Comparison of ENCODE assay signal across 11 cellular contexts in the genomic region with DNA sequence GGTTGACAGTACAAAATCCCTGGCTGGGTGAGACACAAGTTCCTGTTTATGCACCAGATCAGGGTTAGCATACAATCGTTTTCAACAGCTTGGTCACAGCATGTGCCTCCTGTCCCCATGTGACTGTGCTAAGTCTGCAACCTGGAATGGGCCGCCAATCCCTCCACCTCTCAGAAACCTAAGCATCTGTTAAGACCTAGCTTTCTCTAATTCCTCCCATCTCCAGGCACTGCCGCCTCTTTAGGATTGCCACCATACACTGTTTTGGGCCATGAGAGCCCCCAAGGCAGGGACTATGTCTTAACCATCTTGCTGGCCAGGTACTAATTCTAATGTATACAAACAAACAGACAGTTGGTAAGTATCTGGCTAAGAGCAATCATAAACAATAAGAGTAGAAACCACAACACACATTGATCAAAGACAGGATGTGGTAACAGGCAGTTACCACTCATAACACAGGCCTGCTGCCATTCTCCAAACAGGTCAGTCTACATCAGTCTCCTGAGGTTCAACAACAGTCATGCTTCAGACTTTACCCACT. TPM values are rescaled to one million over a fixed set of nuclear protein-coding genes. Genes with fewer than 3 reads are reported as not detected.
DNase-seq lines count a peak whose midpoint lies in the region; ATAC-seq and TF ChIP-seq lines count a peak whose summit lies in the region.
"Had no signal": no experiment of that assay in that cellular context is flagged by ENCODE, and none has a peak within 500 bp of the region (broad histone marks: within the 10 kb centered on the region; RNA-seq: fewer than 3 reads in every experiment).

No MANE protein-coding gene starts in this region.

- no peaks in the 10 kb centered on the region for H3K27me3 Mint-ChIP-seq in activated naive CD8-positive, alpha-beta T cell
- no peaks in the 10 kb centered on the region for H3K27me3 Mint-ChIP-seq in osteocyte (ENCODE audit: unreplicated experiment)

- H3K27ac Mint-ChIP-seq in activated naive CD8-positive, alpha-beta T cell: peak overlapping the region; percentile 73
- no peak overlapping the region for H3K27ac Mint-ChIP-seq in osteocyte (ENCODE audit: unreplicated experiment)

- no peaks in the 10 kb centered on the region for H3K9me3 ChIP-seq in Loucy (ENCODE audit: insufficient read depth, low read depth, low read length)
- H3K9me3 ChIP-seq in upper lobe of right lung: no peaks in the 10 kb centered on the region
- no peaks in the 10 kb centered on the region for H3K9me3 ChIP-seq in body of pancreas
- H3K9me3 ChIP-seq: gastrocnemius medialis, neutrophil had no signal

- peak; percentile 32 for DNase-seq in activated naive CD4-positive, alpha-beta T cell treated with Interleukin-2 at 50 U/mL for 16 hours
- DNase-seq in activated naive CD4-positive, alpha-beta T cell treated with anti-CD3 and anti-CD28 coated beads, Interleukin-2, amount 50 U/mL, for 16 hours: no peak
- DNase-seq in upper lobe of right lung: no peak
- no peak for DNase-seq in retina
- no peak for DNase-seq in osteocyte (ENCODE audit: extremely low spot score, unreplicated experiment)
- DNase-seq in body of pancreas: no peak
- DNase-seq: gastrocnemius medialis had no signal

- H3K4me1 ChIP-seq in Loucy (ENCODE audit: insufficient read depth, low read length, poor library complexity, severe bottlenecking): peaks cover 26% of the 10 kb centered on the region
- no peaks in the 10 kb centered on the region for H3K4me1 ChIP-seq in upper lobe of right lung
- H3K4me1 ChIP-seq in body of pancreas: no peaks in the 10 kb centered on the region
- H3K4me1 ChIP-seq: gastrocnemius medialis had no signal

- peaks cover 31% of the 10 kb centered on the region for H3K4me1 Mint-ChIP-seq in activated naive CD8-positive, alpha-beta T cell (ENCODE audit: low read depth)
- H3K4me1 Mint-ChIP-seq in osteocyte (ENCODE audit: unreplicated experiment): no peaks in the 10 kb centered on the region

- H3K9ac ChIP-seq in Loucy (ENCODE audit: low read depth, low read length, poor library complexity, severe bottlenecking): peak overlapping the region; percentile 50

- intact Hi-C loops in upper lobe of right lung (cut with DNase I): no loop called here
- intact Hi-C loops in body of pancreas (cut with DNase I): no loop called here

- no peaks in the 10 kb centered on the region for H4K20me1 ChIP-seq in Loucy (ENCODE audit: insufficient read depth, low read length, poor library complexity, severe bottlenecking)

- H3K36me3 ChIP-seq in Loucy (ENCODE audit: insufficient read depth, low read length) (peaks cover 54% of the 10 kb centered on the region), upper lobe of right lung (peaks cover 91% of the 10 kb centered on the region), body of pancreas (replicated peaks in 1 of 2; ENCODE audit: insufficient read depth in 1 of 2, low read depth in 2 of 2) (peaks cover 0 to 44% of the 10 kb centered on the region in 2 donors)

- no peaks in the 10 kb centered on the region for H3K79me2 ChIP-seq in Loucy (ENCODE audit: insufficient read depth, low read length)

- peak overlapping the region; percentile 42 for H3K4me3 Mint-ChIP-seq in activated naive CD8-positive, alpha-beta T cell
- no peak overlapping the region for H3K4me3 Mint-ChIP-seq in osteocyte (ENCODE audit: unreplicated experiment)

- H3F3A ChIP-seq in Loucy (ENCODE audit: low read depth): no peaks in the 10 kb centered on the region

- ATAC-seq in upper lobe of right lung (peak; percentile 74), body of pancreas (no peak)
- ATAC-seq: gastrocnemius medialis, HCT116 had no signal

- peak overlapping the region; percentile 61 for H3K4me2 ChIP-seq in Loucy (ENCODE audit: low read depth, low read length, poor library complexity, severe bottlenecking)

- no peaks in the 10 kb centered on the region for H3K27me3 ChIP-seq in Loucy (ENCODE audit: insufficient read depth, low read length, poor library complexity, severe bottlenecking)
- H3K27me3 ChIP-seq in upper lobe of right lung: no peaks in the 10 kb centered on the region
- no peaks in the 10 kb centered on the region for H3K27me3 ChIP-seq in body of pancreas
- H3K27me3 ChIP-seq: gastrocnemius medialis, neutrophil had no signal

- H3K4me3 ChIP-seq in Loucy (ENCODE audit: low read length, poor library complexity, severe bottlenecking): peak overlapping the region; percentile 36
- no peak overlapping the region for H3K4me3 ChIP-seq in upper lobe of right lung
- H3K4me3 ChIP-seq in body of pancreas: no peak overlapping the region
- H3K4me3 ChIP-seq: gastrocnemius medialis had no signal

- H3K27ac ChIP-seq in upper lobe of right lung: peak overlapping the region; percentile 25
- H3K27ac ChIP-seq in body of pancreas: no peak overlapping the region
- H3K27ac ChIP-seq: gastrocnemius medialis, neutrophil had no signal

- no peak overlapping the region for H2AFZ ChIP-seq in Loucy (ENCODE audit: low read length)

- no peak for TF ChIP-seq POLR2A in body of pancreas (IDR thresholded peaks at IDR 0.05)

- WGBS in body of pancreas, 2 donors: 73 to 85% methylated on average over 3 of the region's 3 CpGs

- no peaks in the 10 kb centered on the region for H3K9me2 ChIP-seq in Loucy (replicated peaks; ENCODE audit: low read depth, low read length)

- H3K9me3 Mint-ChIP-seq in activated naive CD8-positive, alpha-beta T cell (ENCODE audit: low read depth): no peaks in the 10 kb centered on the region
- H3K9me3 Mint-ChIP-seq in osteocyte (ENCODE audit: unreplicated experiment): no peaks in the 10 kb centered on the region

- no peak for TF ChIP-seq CTCF in Loucy (conservative IDR thresholded peaks at IDR 0.05; ENCODE audit: low read length)
- TF ChIP-seq CTCF in upper lobe of right lung (IDR thresholded peaks at IDR 0.05): no peak
- no peak for TF ChIP-seq CTCF in osteocyte (IDR thresholded peaks at IDR 0.05)
- no peak for TF ChIP-seq CTCF in body of pancreas (IDR thresholded peaks at IDR 0.05)

- peaks cover 19% of the 10 kb centered on the region for H3K36me3 Mint-ChIP-seq in activated naive CD8-positive, alpha-beta T cell
- H3K36me3 Mint-ChIP-seq in osteocyte (ENCODE audit: unreplicated experiment): peaks cover 47% of the 10 kb centered on the region

RNA-seq across cellular contexts. Expression of a gene that starts 25.6 kb away (rescaled TPM):
- total RNA-seq in upper lobe of right lung: 48.6 TPM
- total RNA-seq in osteocyte: 56.2 and 58.4 TPM in 2 replicates
- 10 to 100 TPM; 23.1 to 30.9 TPM for total RNA-seq in body of pancreas

RNA-seq across cellular contexts. Expression of a gene that starts 34.5 kb away (rescaled TPM):
- total RNA-seq in upper lobe of right lung (22.0 TPM), osteocyte (16.5 and 17.2 TPM in 2 replicates), body of pancreas (1 to 10 TPM; 5.3 to 7.8 TPM)

RNA-seq across cellular contexts. Expression of a gene that starts 44.3 kb away (rescaled TPM):
- total RNA-seq in upper lobe of right lung (92.1 TPM), osteocyte (65.4 and 73.7 TPM in 2 replicates), body of pancreas (100 to 1,000 TPM; 115 to 128 TPM)

RNA-seq across cellular contexts. Expression of a gene that starts 53.7 kb away (rescaled TPM):
- total RNA-seq in upper lobe of right lung (184 TPM), osteocyte (8.9 and 9.2 TPM in 2 replicates), body of pancreas (10 to 100 TPM in 1 of 2 donors, under 1 TPM in 1; 0.99 to 10.6 TPM)
